Comparison of ENCODE assay signal across 16 cellular contexts in the genomic region with DNA sequence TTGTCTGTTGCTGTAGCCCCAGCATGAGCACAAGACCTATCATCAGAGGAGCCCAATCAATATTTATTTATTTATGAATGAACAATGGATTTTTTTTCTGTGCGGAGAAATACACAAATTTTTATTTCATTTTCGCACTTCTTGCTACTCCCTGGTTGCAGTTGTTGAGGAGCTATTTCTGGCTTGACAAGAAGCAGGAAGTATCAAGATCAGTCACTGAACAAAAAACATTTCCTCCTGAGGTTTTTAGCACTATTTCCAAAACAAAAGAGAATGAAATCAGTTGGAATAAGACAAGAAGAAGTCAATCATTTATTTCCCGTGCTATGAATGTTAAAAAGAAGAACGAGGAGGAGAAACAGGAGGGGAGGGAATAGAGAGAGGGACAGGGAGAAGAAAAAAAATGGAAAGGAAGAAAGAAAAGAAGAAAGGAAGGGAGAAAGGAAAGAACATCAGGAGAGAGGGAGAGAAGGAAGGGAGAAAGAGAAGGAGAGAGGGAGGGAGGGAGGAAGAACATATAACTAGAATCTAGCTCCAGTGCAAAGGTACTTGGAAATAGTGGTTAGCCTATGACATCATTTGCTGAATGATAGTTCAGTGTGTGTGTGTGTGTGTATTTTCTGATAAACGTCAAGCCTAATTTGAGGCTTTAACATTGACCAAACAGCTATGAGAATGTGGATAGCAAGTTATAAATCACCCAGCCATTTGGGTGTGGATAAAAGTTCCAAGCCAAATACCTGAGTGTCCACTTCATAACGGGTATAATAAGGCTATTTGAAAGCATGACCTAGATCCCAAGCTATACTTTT.
DNase-seq lines count a peak whose midpoint lies in the region; ATAC-seq, FAIRE-seq and TF ChIP-seq lines count a peak whose summit lies in the region.
"Had no signal": no experiment of that assay in that cellular context is flagged by ENCODE, and none has a peak within 500 bp of the region (broad histone marks: within the 10 kb centered on the region; RNA-seq: fewer than 3 reads in every experiment).

No MANE protein-coding gene starts in this region.

- WGBS in H9 (ENCODE audit: extremely low coverage, insufficient read length, low lambda C conversion rate) = no CpG with 5 or more reads among the region's 6 CpGs
- WGBS in tibial nerve, 2 donors = 53 to 59% methylated on average over 6 of the region's 6 CpGs

- no peak overlapping the region for H4K5ac ChIP-seq in H9 (ENCODE audit: insufficient read length, low read depth, low read length)

- no peak overlapping the region for H3K27ac ChIP-seq in CD4-positive, alpha-beta T cell (ENCODE audit: low read depth, low read length)
- no peak overlapping the region for H3K27ac ChIP-seq in left lung
- H3K27ac ChIP-seq in H9 (ENCODE audit: insufficient read length, low read depth, low read length) = no peak overlapping the region
- peak overlapping the region in 1 of 4 donors; percentile 56 for H3K27ac ChIP-seq in tibial nerve
- H3K27ac ChIP-seq: thyroid gland had no signal

- H2BK15ac ChIP-seq in H9 (ENCODE audit: low read depth, low read length) = no peak overlapping the region

- H3K4me3 ChIP-seq in left lung (no peak overlapping the region), tibial nerve (no peak overlapping the region)
- H3K4me3 ChIP-seq: smooth muscle cell, thyroid gland had no signal

- peak overlapping the region; percentile 18 for H3K4me3 Mint-ChIP-seq in CD4-positive, alpha-beta T cell
- H3K4me3 Mint-ChIP-seq in activated B cell treated with CpG ODN at 0.5 μM for 24 hours = peak overlapping the region; percentile 72
- H3K4me3 Mint-ChIP-seq in H9 = no peak overlapping the region
- H3K4me3 Mint-ChIP-seq: brain; effector memory CD8-positive, alpha-beta T cell; nephron had no signal

- FAIRE-seq in GM18507 (lab: Jason Lieb, UNC) = peak; percentile 81

- no peaks in the 10 kb centered on the region for H3K9me3 ChIP-seq in CD4-positive, alpha-beta T cell (ENCODE audit: control insufficient read depth, low read length)
- H3K9me3 ChIP-seq in left lung (no peaks in the 10 kb centered on the region), H9 (ENCODE audit: control insufficient read depth, low read depth, low read length) (no peaks in the 10 kb centered on the region), tibial nerve (no peaks in the 10 kb centered on the region)
- H3K9me3 ChIP-seq: thyroid gland had no signal

- DNase-seq in CD4-positive, alpha-beta T cell = no peak
- DNase-seq in GM18507 (ENCODE audit: extremely low spot score, insufficient read length, low read depth) (no peak), activated B cell treated with CpG ODN at 0.5 μM for 24 hours (no peak), left lung (no peak), H9 (no peak), tibial nerve (ENCODE audit: low spot score in 2 of 2) (no peak), occipital lobe (lab: John Stamatoyannopoulos, UW) (no peak)
- DNase-seq: COR-L47; effector memory CD8-positive, alpha-beta T cell; NCI-H2029 treated with DMSO at 0.1 percent for 48 hours; OCI-M1; thyroid gland had no signal

- no peak overlapping the region for H3K56ac ChIP-seq in H9 (ENCODE audit: insufficient read length, low read depth, low read length)

- H3K9ac ChIP-seq in H9 (ENCODE audit: extremely low read depth, insufficient read length, low read length) = no peak overlapping the region

- no peaks in the 10 kb centered on the region for H4K20me1 ChIP-seq in H9 (ENCODE audit: control insufficient read depth, insufficient read depth, insufficient read length)

- H3K18ac ChIP-seq in H9 (ENCODE audit: insufficient read length, low read depth, low read length) = no peak overlapping the region

- H3K36me3 ChIP-seq in left lung (no peaks in the 10 kb centered on the region), tibial nerve (no peaks in the 10 kb centered on the region)
- H3K36me3 ChIP-seq: thyroid gland had no signal

- H3T11ph ChIP-seq in H9 (ENCODE audit: low read length) = no peak overlapping the region

- no peak for ATAC-seq in CD4-positive, alpha-beta T cell (ENCODE audit: poor library complexity)
- ATAC-seq in activated B cell treated with CpG ODN at 0.5 μM for 24 hours (ENCODE audit: low read depth) = no peak
- peak; percentile 39 for ATAC-seq in left lung
- ATAC-seq in GM21423 (IDR thresholded peaks at IDR 0.05; ENCODE audit: unreplicated experiment) = no peak
- ATAC-seq: effector memory CD8-positive, alpha-beta T cell had no signal

- peak overlapping the region; percentile 25 for H3K27ac Mint-ChIP-seq in CD4-positive, alpha-beta T cell
- H3K27ac Mint-ChIP-seq in activated B cell treated with CpG ODN at 0.5 μM for 24 hours (peak overlapping the region; percentile 86), H9 (no peak overlapping the region)
- H3K27ac Mint-ChIP-seq: effector memory CD8-positive, alpha-beta T cell had no signal

- intact Hi-C loops in CD4-positive, alpha-beta T cell (cut with DNase I, micrococcal nuclease) = no loop called here
- intact Hi-C loops in activated B cell treated with CpG ODN at 0.5 μM for 24 hours (cut with micrococcal nuclease) (loop anchor here (2.0 kb wide), 1 partner anchor 15 kb away; no protein-coding TSS in a partner anchor), left lung (cut with DNase I) (no loop called here)

- H2BK20ac ChIP-seq in H9 (ENCODE audit: low read depth, low read length, poor library complexity, severe bottlenecking) = no peak overlapping the region

- H3K4me1 ChIP-seq in left lung (no peaks in the 10 kb centered on the region), H9 (ENCODE audit: insufficient read depth, low read length) (no peaks in the 10 kb centered on the region), tibial nerve (peaks cover 0 to 11% (median 5%) of the 10 kb centered on the region in 4 donors)

- no peaks in the 10 kb centered on the region for H3K23me2 ChIP-seq in H9 (ENCODE audit: insufficient read length, low read depth, low read length, poor library complexity, severe bottlenecking)

- no peak overlapping the region for H4K91ac ChIP-seq in H9 (ENCODE audit: insufficient read length, low read depth, low read length)

- no peaks in the 10 kb centered on the region for H3K9me3 Mint-ChIP-seq in CD4-positive, alpha-beta T cell
- no peaks in the 10 kb centered on the region for H3K9me3 Mint-ChIP-seq in activated B cell treated with CpG ODN at 0.5 μM for 24 hours
- no peaks in the 10 kb centered on the region for H3K9me3 Mint-ChIP-seq in H9
- H3K9me3 Mint-ChIP-seq: effector memory CD8-positive, alpha-beta T cell; nephron had no signal

- H3K23ac ChIP-seq in H9 (ENCODE audit: insufficient read length, low read depth, low read length) = no peak overlapping the region

- no peak overlapping the region for H2AFZ ChIP-seq in H9 (ENCODE audit: low read length)

- no peak for TF ChIP-seq EP300 in tibial nerve (IDR thresholded peaks at IDR 0.05)

- H2BK5ac ChIP-seq in H9 (ENCODE audit: insufficient read length, low read length) = no peak overlapping the region

- no peaks in the 10 kb centered on the region for H3K36me3 Mint-ChIP-seq in CD4-positive, alpha-beta T cell (ENCODE audit: low read depth)
- H3K36me3 Mint-ChIP-seq in activated B cell treated with CpG ODN at 0.5 μM for 24 hours (ENCODE audit: low read depth) (no peaks in the 10 kb centered on the region), H9 (ENCODE audit: insufficient read depth in 1 of 3, low read depth in 3 of 3) (no peaks in the 10 kb centered on the region)
- H3K36me3 Mint-ChIP-seq: brain had no signal

- H3K4me2 ChIP-seq in H9 (ENCODE audit: insufficient read depth, insufficient read length, low read length) = no peak overlapping the region
- H3K4me2 ChIP-seq: smooth muscle cell had no signal

- no peak for TF ChIP-seq CTCF in CD4-positive, alpha-beta T cell (IDR thresholded peaks at IDR 0.05)
- TF ChIP-seq CTCF in activated B cell treated with CpG ODN at 0.5 μM for 24 hours (IDR thresholded peaks at IDR 0.05) (no peak), left lung (IDR thresholded peaks at IDR 0.05) (no peak), H9 (conservative IDR thresholded peaks at IDR 0.05) (no peak), tibial nerve (IDR thresholded peaks at IDR 0.05) (no peak)

- CTCF ChIA-PET in CD4-positive, alpha-beta T cell (lab: Charles Lee) = interaction anchor here (2.0 kb wide), 1 partner anchor 8 kb away, joined by 7 read pairs; no protein-coding TSS in a partner anchor
- CTCF ChIA-PET in activated B cell treated with CpG ODN at 0.5 μM for 24 hours (lab: Charles Lee) = interaction anchor here (0.6 kb wide), 1 partner anchor 35 kb away, joined by 3 read pairs; no protein-coding TSS in a partner anchor

- H3K14ac ChIP-seq in H9 (ENCODE audit: insufficient read depth, low read length) = no peak overlapping the region

- H3K79me1 ChIP-seq in H9 (ENCODE audit: insufficient read depth, low read depth, low read length, poor library complexity, severe bottlenecking) = no peaks in the 10 kb centered on the region

- no peaks in the 10 kb centered on the region for H3K27me3 ChIP-seq in CD4-positive, alpha-beta T cell (ENCODE audit: control insufficient read depth, insufficient read depth, low read length)
- H3K27me3 ChIP-seq in left lung = no peaks in the 10 kb centered on the region
- no peaks in the 10 kb centered on the region for H3K27me3 ChIP-seq in H9 (ENCODE audit: insufficient read depth, low read length)
- no peaks in the 10 kb centered on the region for H3K27me3 ChIP-seq in tibial nerve
- H3K27me3 ChIP-seq: thyroid gland had no signal

- no peaks in the 10 kb centered on the region for H3K27me3 Mint-ChIP-seq in CD4-positive, alpha-beta T cell
- H3K27me3 Mint-ChIP-seq in activated B cell treated with CpG ODN at 0.5 μM for 24 hours (no peaks in the 10 kb centered on the region), H9 (ENCODE audit: low read depth) (no peaks in the 10 kb centered on the region)
- H3K27me3 Mint-ChIP-seq: effector memory CD8-positive, alpha-beta T cell had no signal

- POLR2A ChIA-PET in CD4-positive, alpha-beta T cell (lab: Charles Lee) = interaction anchor here (0.5 kb wide), 1 partner anchor 18 kb away, joined by 3 read pairs; no protein-coding TSS in a partner anchor
- POLR2A ChIA-PET in activated B cell treated with CpG ODN at 0.5 μM for 24 hours (lab: Charles Lee) = interaction anchor here (0.6 to 2.2 kb wide), 4 partner anchors 47 to 1876 kb away, joined by 5 to 7 read pairs (median 6); no protein-coding TSS in a partner anchor

- no peaks in the 10 kb centered on the region for H3K79me2 ChIP-seq in H9 (ENCODE audit: insufficient read depth, low read length)

- H2BK120ac ChIP-seq in H9 (ENCODE audit: low read depth, low read length, poor library complexity, severe bottlenecking) = no peak overlapping the region

- TF ChIP-seq POLR2A in tibial nerve (IDR thresholded peaks at IDR 0.05) = no peak

- H4K8ac ChIP-seq in H9 (replicated peaks; ENCODE audit: insufficient read length, low read depth, low read length) = no peak overlapping the region

- no peak overlapping the region for H2AK5ac ChIP-seq in H9 (ENCODE audit: insufficient read length, low read length)

- H2BK12ac ChIP-seq in H9 (ENCODE audit: insufficient read length, low read depth, low read length) = no peak overlapping the region

- peaks cover 57% of the 10 kb centered on the region for H3K4me1 Mint-ChIP-seq in CD4-positive, alpha-beta T cell (ENCODE audit: low read depth)
- H3K4me1 Mint-ChIP-seq in activated B cell treated with CpG ODN at 0.5 μM for 24 hours = peaks cover 55% of the 10 kb centered on the region
- H3K4me1 Mint-ChIP-seq in H9 = peaks cover 0 to 6% of the 10 kb centered on the region in 2 experiments; a peak in 2 of 4 replicates
- H3K4me1 Mint-ChIP-seq: brain, nephron had no signal

- no peak overlapping the region for H3K4ac ChIP-seq in H9 (ENCODE audit: low read depth, low read length)

Comparison
In these comparisons a context has a peak if more than half of its experiments do, and no peak if none do; other contexts are left out.
1. H3K27ac Mint-ChIP-seq: peak in CD4-positive, alpha-beta T cell (single experiment) and activated B cell treated with CpG ODN at 0.5 μM for 24 hours (single experiment); none in H9 (0 of 3).
2. H3K4me3 Mint-ChIP-seq: peak in CD4-positive, alpha-beta T cell (single experiment) and activated B cell treated with CpG ODN at 0.5 μM for 24 hours (single experiment); none in H9 (0 of 2).